Comparison of ENCODE assay signal across 1 cellular context in genomic region chr1:7535934-7536878, GRCh38.
TF ChIP-seq lines count a peak whose summit lies in the region.

No MANE protein-coding gene starts in this region.

TF ChIP-seq in GM23338, 12 proteins besides CTCF, POLR2A, EP300 and RAD21 (continued from another document):
- TF ChIP-seq NANOG (IDR thresholded peaks at IDR 0.05; ENCODE audit: borderline replicate concordance) (no peak; the same call in 1 of the 2 replicates), ZNF114 (CRISPR knock-in tag; IDR thresholded peaks at IDR 0.05) (no peak), ETS1 (IDR thresholded peaks at IDR 0.05) (no peak)
TF ChIP-seq in GM23338: peak in this region for 0.
